14 cellular contexts compared by ENCODE assay signal in the genomic region with DNA sequence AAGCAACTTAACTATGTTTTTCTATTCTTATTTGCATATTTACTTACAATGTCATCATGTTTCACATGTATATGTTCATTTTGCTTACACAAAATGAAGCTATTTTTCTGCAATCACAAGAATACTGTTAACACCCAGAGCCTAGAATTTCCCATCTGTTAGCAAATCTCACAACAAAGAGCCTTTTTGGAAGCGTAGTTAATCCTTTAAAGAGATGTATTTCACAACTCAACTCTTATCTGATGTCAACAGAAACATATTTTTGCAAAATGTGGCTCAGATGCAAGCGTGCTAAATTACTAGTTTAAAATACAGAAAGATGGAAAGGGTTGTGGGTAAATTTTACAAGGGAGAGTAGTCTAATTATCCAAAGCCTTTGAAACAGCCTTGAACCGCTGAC.
"Had no signal": no experiment of that assay in that cellular context is flagged by ENCODE, and none has a peak within 500 bp of the region (broad histone marks: within the 10 kb centered on the region; RNA-seq: fewer than 3 reads in every experiment).

No MANE protein-coding gene starts in this region.

- H3K36me3 ChIP-seq: ascending aorta, lower lobe of right lung, neutrophil, stomach, upper lobe of left lung had no signal

- H3K4me3 ChIP-seq: ascending aorta, dorsolateral prefrontal cortex, lower lobe of right lung, stomach, testis, upper lobe of left lung had no signal

- H3K4me1 ChIP-seq: ascending aorta, parathyroid adenoma, stomach, testis, upper lobe of left lung had no signal

- H2AFZ ChIP-seq: parathyroid adenoma had no signal

- H3K9ac ChIP-seq: parathyroid adenoma had no signal

- H3K79me2 ChIP-seq: parathyroid adenoma had no signal

- H3K27ac ChIP-seq: ascending aorta, dorsolateral prefrontal cortex, lower lobe of right lung, neutrophil, parathyroid adenoma, stomach, testis, upper lobe of left lung had no signal

- ATAC-seq: lower lobe of right lung had no signal

- H3K27me3 ChIP-seq: ascending aorta, neutrophil, testis, upper lobe of left lung had no signal

- DNase-seq: activated CD4-positive, alpha-beta T cell treated with anti-CD3 and anti-CD28 coated beads, Interleukin-2, amount 10 ng/mL, durations not matched to agents 7 days and 5 days; activated naive CD4-positive, alpha-beta T cell; activated naive CD8-positive, alpha-beta T cell treated with anti-CD3 and anti-CD28 coated beads, Interleukin-2, amount 10 ng/mL, durations not matched to agents 7 days and 5 days; dorsolateral prefrontal cortex; endodermal cell; lower lobe of right lung; stimulated activated CD4-positive, alpha-beta T cell treated with anti-CD3 and anti-CD28 coated beads, Interleukin-12 subunit alpha, Interleukin-12 subunit beta, amount 100 ng/mL, for 4 hours; stimulated activated CD4-positive, alpha-beta T cell treated with anti-CD3 and anti-CD28 coated beads, Interleukin-2, amount 100 ng/mL, for 24 hours; stomach; testis; upper lobe of left lung had no signal

- H3K9me3 ChIP-seq: ascending aorta, lower lobe of right lung, neutrophil, stomach, testis, upper lobe of left lung had no signal
